In the genomic region with DNA sequence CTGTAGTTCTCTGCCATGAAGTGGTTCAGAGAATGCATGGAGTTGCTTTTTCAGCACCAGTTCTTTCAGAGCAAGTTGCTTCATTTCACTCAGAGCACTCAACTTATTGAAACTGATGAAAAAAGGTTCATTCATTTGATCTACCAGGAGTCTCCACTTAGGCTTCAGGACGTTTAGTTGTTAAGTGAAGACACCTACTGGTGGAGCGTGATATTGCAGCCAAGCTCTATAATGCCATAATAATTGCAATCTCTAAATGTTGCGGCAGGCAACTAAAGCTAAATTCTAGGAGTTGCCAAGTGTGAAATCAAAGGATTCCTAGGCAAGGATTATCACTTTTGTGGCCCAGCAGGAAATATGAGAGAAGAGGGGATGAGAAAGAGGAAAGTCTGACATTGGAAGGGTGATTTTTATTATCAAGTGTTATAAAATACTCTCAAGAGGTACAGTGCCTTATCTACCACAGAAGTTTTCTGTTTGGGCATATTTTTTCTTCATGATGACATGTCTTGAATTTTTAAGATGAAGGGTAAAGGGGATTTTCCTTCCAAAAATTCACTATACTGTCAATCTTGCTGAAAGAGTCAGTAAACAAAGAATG, we compare ENCODE assay signal across 9 cellular contexts.
DNase-seq lines count a peak whose midpoint lies in the region; ATAC-seq and TF ChIP-seq lines count a peak whose summit lies in the region.
"Had no signal": no experiment of that assay in that cellular context is flagged by ENCODE, and none has a peak within 500 bp of the region (broad histone marks: within the 10 kb centered on the region; RNA-seq: fewer than 3 reads in every experiment).

No MANE protein-coding gene starts in this region.

- no peak overlapping the region for H3K14ac ChIP-seq in H9 (ENCODE audit: insufficient read depth, low read length)

- H3K36me3 ChIP-seq in Caco-2 (ENCODE audit: control insufficient read depth, insufficient read depth, low read length): no peaks in the 10 kb centered on the region
- H3K36me3 ChIP-seq in CD8-positive, alpha-beta memory T cell (ENCODE audit: insufficient read depth, low read length): no peaks in the 10 kb centered on the region

- peak; percentile 31 to 78 for TF ChIP-seq CTCF in Caco-2 (IDR thresholded peaks at IDR 0.05; ENCODE audit: insufficient read depth in 1 of 2, low read depth in 1 of 2, low read length in 1 of 2, severe bottlenecking in 1 of 2, unreplicated experiment in 1 of 2)
- TF ChIP-seq CTCF in H9 (conservative IDR thresholded peaks at IDR 0.05): peak; percentile 77
- TF ChIP-seq CTCF in WTC11 (IDR thresholded peaks at IDR 0.05): peak; percentile 73
- peak; percentile 76 for TF ChIP-seq CTCF in type B pancreatic cell (conservative IDR thresholded peaks at IDR 0.05)

- H3K36me3 Mint-ChIP-seq in Caco-2 (ENCODE audit: insufficient read depth, unreplicated experiment): peaks cover 5% of the 10 kb centered on the region
- peaks cover 46 to 67% (median 54%) of the 10 kb centered on the region in 3 experiments for H3K36me3 Mint-ChIP-seq in H9 (ENCODE audit: insufficient read depth in 1 of 3, low read depth in 3 of 3)
- H3K36me3 Mint-ChIP-seq in WTC11: peaks cover 47% of the 10 kb centered on the region
- peaks cover 49% of the 10 kb centered on the region for H3K36me3 Mint-ChIP-seq in type B pancreatic cell
- H3K36me3 Mint-ChIP-seq in CD8-positive, alpha-beta memory T cell: peaks cover 0 to 24% (median 0%) of the 10 kb centered on the region in 3 donors
- H3K36me3 Mint-ChIP-seq: naive B cell had no signal

- no peaks in the 10 kb centered on the region for H3K23me2 ChIP-seq in H9 (ENCODE audit: insufficient read length, low read depth, low read length, poor library complexity, severe bottlenecking)

- H3K79me2 ChIP-seq in H9 (ENCODE audit: insufficient read depth, low read length): no peaks in the 10 kb centered on the region

- H3K4me1 Mint-ChIP-seq in Caco-2 (ENCODE audit: low read depth, unreplicated experiment) (no peaks in the 10 kb centered on the region), H9 (no peaks in the 10 kb centered on the region), WTC11 (no peaks in the 10 kb centered on the region), type B pancreatic cell (ENCODE audit: unreplicated experiment) (no peaks in the 10 kb centered on the region)
- no peaks in the 10 kb centered on the region for H3K4me1 Mint-ChIP-seq in CD8-positive, alpha-beta memory T cell
- H3K4me1 Mint-ChIP-seq: naive B cell had no signal

- H3K27me3 ChIP-seq in Caco-2 (replicated peaks; ENCODE audit: control insufficient read depth, insufficient read depth, low read length): no peaks in the 10 kb centered on the region
- H3K27me3 ChIP-seq in H9 (ENCODE audit: insufficient read depth, low read length): no peaks in the 10 kb centered on the region
- H3K27me3 ChIP-seq in CD8-positive, alpha-beta memory T cell (ENCODE audit: insufficient read depth, low read length, poor library complexity, severe bottlenecking): no peaks in the 10 kb centered on the region

- H3K4me1 ChIP-seq in Caco-2: no peaks in the 10 kb centered on the region
- no peaks in the 10 kb centered on the region for H3K4me1 ChIP-seq in H9 (ENCODE audit: insufficient read depth, low read length)
- H3K4me1 ChIP-seq in CD8-positive, alpha-beta memory T cell (ENCODE audit: insufficient read depth, low read length): no peaks in the 10 kb centered on the region

- H2AK5ac ChIP-seq in H9 (ENCODE audit: insufficient read length, low read length): no peak overlapping the region

- no peak overlapping the region for H3K56ac ChIP-seq in H9 (ENCODE audit: insufficient read length, low read depth, low read length)

- H2BK12ac ChIP-seq in H9 (ENCODE audit: insufficient read length, low read depth, low read length): no peak overlapping the region

- no CpG with 5 or more reads among the region's 3 CpGs for WGBS in H9 (ENCODE audit: extremely low coverage, insufficient read length, low lambda C conversion rate)

- H3K4me3 Mint-ChIP-seq in Caco-2 (ENCODE audit: unreplicated experiment) (no peak overlapping the region), H9 (no peak overlapping the region), WTC11 (no peak overlapping the region), type B pancreatic cell (no peak overlapping the region)
- H3K4me3 Mint-ChIP-seq in CD8-positive, alpha-beta memory T cell: no peak overlapping the region
- H3K4me3 Mint-ChIP-seq: naive B cell had no signal

- H3T11ph ChIP-seq in H9 (ENCODE audit: low read length): no peak overlapping the region

- no peak overlapping the region for H2AFZ ChIP-seq in H9 (ENCODE audit: low read length)

- CTCF ChIA-PET in Caco-2 (lab: Charles Lee) (interaction anchor here (0.6 kb wide), 1 partner anchor 23 kb away, joined by 3 read pairs; no protein-coding TSS in a partner anchor), WTC11 (lab: Charles Lee) (interaction anchor here (0.6 to 1.3 kb wide), 11 partner anchors 9 to 627 kb away, joined by 3 to 7 read pairs (median 3); partner anchors contain the start of gene STK10)
- CTCF ChIA-PET in CD8-positive, alpha-beta memory T cell (lab: Charles Lee): no interaction called here

- POLR2A ChIA-PET in Caco-2 (lab: Charles Lee): interaction anchor here (1.0 kb wide), 1 partner anchor 68 kb away, joined by 3 read pairs; no protein-coding TSS in a partner anchor
- POLR2A ChIA-PET in WTC11 (lab: Charles Lee): no interaction called here
- POLR2A ChIA-PET in CD8-positive, alpha-beta memory T cell (lab: Charles Lee): no interaction called here

- H4K20me1 ChIP-seq in H9 (ENCODE audit: control insufficient read depth, insufficient read depth, insufficient read length): no peaks in the 10 kb centered on the region

- no peak overlapping the region for H3K4me2 ChIP-seq in H9 (ENCODE audit: insufficient read depth, insufficient read length, low read length)

- peaks cover 18% of the 10 kb centered on the region for H3K9me3 Mint-ChIP-seq in Caco-2 (ENCODE audit: unreplicated experiment)
- peaks cover 16% of the 10 kb centered on the region in 2 experiments for H3K9me3 Mint-ChIP-seq in H9
- peaks cover 22% of the 10 kb centered on the region for H3K9me3 Mint-ChIP-seq in WTC11
- H3K9me3 Mint-ChIP-seq in type B pancreatic cell: peaks cover 4% of the 10 kb centered on the region
- H3K9me3 Mint-ChIP-seq in CD8-positive, alpha-beta memory T cell: peaks cover 4 to 22% (median 18%) of the 10 kb centered on the region in 5 donors

- H2BK15ac ChIP-seq in H9 (ENCODE audit: low read depth, low read length): no peak overlapping the region

- no peak overlapping the region for H2BK20ac ChIP-seq in H9 (ENCODE audit: low read depth, low read length, poor library complexity, severe bottlenecking)

- H3K4ac ChIP-seq in H9 (ENCODE audit: low read depth, low read length): no peak overlapping the region

- intact Hi-C loops in Caco-2 (cut with micrococcal nuclease; ENCODE audit: unreplicated experiment): loop anchor here (5.0 to 10.0 kb wide), 2 partner anchors 88 to 266 kb away; partner anchors contain the start of gene UBTD2

- no peak overlapping the region for H2BK5ac ChIP-seq in H9 (ENCODE audit: insufficient read length, low read length)

- H3K27ac ChIP-seq in H9 (ENCODE audit: insufficient read length, low read depth, low read length): no peak overlapping the region
- H3K27ac ChIP-seq in CD8-positive, alpha-beta memory T cell (ENCODE audit: low read depth, low read length): no peak overlapping the region

- no peak overlapping the region for H2BK120ac ChIP-seq in H9 (ENCODE audit: low read depth, low read length, poor library complexity, severe bottlenecking)

- no peak overlapping the region for H3K4me3 ChIP-seq in Caco-2 (ENCODE audit: low read depth, low read length)
- H3K4me3 ChIP-seq in CD8-positive, alpha-beta memory T cell (ENCODE audit: low read length): no peak overlapping the region

- ATAC-seq in WTC11 (0 out of 2 replicates have a peak, but pooled peaks have one; percentile 56), GM19035 (IDR thresholded peaks at IDR 0.05; ENCODE audit: unreplicated experiment) (no peak)

- H3K79me1 ChIP-seq in H9 (ENCODE audit: insufficient read depth, low read depth, low read length, poor library complexity, severe bottlenecking): no peaks in the 10 kb centered on the region

- H4K8ac ChIP-seq in H9 (replicated peaks; ENCODE audit: insufficient read length, low read depth, low read length): no peak overlapping the region

- no peak overlapping the region for H3K9ac ChIP-seq in H9 (ENCODE audit: extremely low read depth, insufficient read length, low read length)

- H4K5ac ChIP-seq in H9 (ENCODE audit: insufficient read length, low read depth, low read length): no peak overlapping the region

- no peak overlapping the region for H3K27ac Mint-ChIP-seq in Caco-2 (ENCODE audit: unreplicated experiment)
- no peak overlapping the region for H3K27ac Mint-ChIP-seq in H9
- H3K27ac Mint-ChIP-seq in WTC11: no peak overlapping the region
- no peak overlapping the region for H3K27ac Mint-ChIP-seq in type B pancreatic cell
- H3K27ac Mint-ChIP-seq in CD8-positive, alpha-beta memory T cell: no peak overlapping the region
- H3K27ac Mint-ChIP-seq: naive B cell had no signal

- DNase-seq in Caco-2: peak in 1 of 2 experiments; percentile 62
- no peak for DNase-seq in H9
- DNase-seq in WTC11 (ENCODE audit: low spot score): peak; percentile 66
- peak; percentile 25 for DNase-seq in iPS DF 4.7 (ENCODE audit: extremely low read depth, low spot score)
- DNase-seq in type B pancreatic cell (ENCODE audit: extremely low spot score, unreplicated experiment): no peak
- DNase-seq in CD8-positive, alpha-beta memory T cell: no peak
- DNase-seq in NCI-H510A (lab: John Stamatoyannopoulos, UW): no peak
- DNase-seq: naive B cell had no signal

- H3K23ac ChIP-seq in H9 (ENCODE audit: insufficient read length, low read depth, low read length): no peak overlapping the region

- no TSS peak for BruUV-seq in Caco-2 (replicated peaks; lab: Mats Ljungman, UMichigan)

- H4K91ac ChIP-seq in H9 (ENCODE audit: insufficient read length, low read depth, low read length): no peak overlapping the region

- H3K9me3 ChIP-seq in Caco-2: peaks cover 9% of the 10 kb centered on the region; the same call in 1 of the 2 replicates
- peaks cover 7% of the 10 kb centered on the region for H3K9me3 ChIP-seq in H9 (ENCODE audit: control insufficient read depth, low read depth, low read length)
- no peaks in the 10 kb centered on the region for H3K9me3 ChIP-seq in CD8-positive, alpha-beta memory T cell (ENCODE audit: low read length)

- no peaks in the 10 kb centered on the region for H3K27me3 Mint-ChIP-seq in Caco-2 (ENCODE audit: insufficient read depth, unreplicated experiment)
- H3K27me3 Mint-ChIP-seq in H9 (ENCODE audit: low read depth): no peaks in the 10 kb centered on the region
- peaks cover 2% of the 10 kb centered on the region; the same call in 1 of the 2 replicates for H3K27me3 Mint-ChIP-seq in WTC11 (ENCODE audit: low read depth)
- H3K27me3 Mint-ChIP-seq in type B pancreatic cell: no peaks in the 10 kb centered on the region
- peaks cover 16 to 34% of the 10 kb centered on the region in 2 donors for H3K27me3 Mint-ChIP-seq in CD8-positive, alpha-beta memory T cell

- H3K18ac ChIP-seq in H9 (ENCODE audit: insufficient read length, low read depth, low read length): no peak overlapping the region

TF ChIP-seq in WTC11, 78 proteins besides CTCF, POLR2A, EP300 and RAD21 (continues in another document):
- TF ChIP-seq SOX15 (CRISPR knock-in tag; IDR thresholded peaks at IDR 0.05) (no peak), ZNF232 (CRISPR knock-in tag; IDR thresholded peaks at IDR 0.05) (no peak)

Comparison
In these comparisons a context has a peak if more than half of its experiments do, and no peak if none do; other contexts are left out.
1. DNase-seq: peak in WTC11 (single experiment) and iPS DF 4.7 (single experiment); none in H9 (single experiment), type B pancreatic cell (single experiment), CD8-positive, alpha-beta memory T cell (0 of 5) and NCI-H510A (single experiment).
2. Peak in every context shown above with its lines, with median percentiles within 50 percentile points of each other: CTCF ChIP-seq.